Comparison of ENCODE assay signal across 32 cellular contexts in genomic region chr13:36862722-36863121, GRCh38. TPM values are rescaled to one million over a fixed set of nuclear protein-coding genes. Genes with fewer than 3 reads are reported as not detected.
"Had no signal": no experiment of that assay in that cellular context is flagged by ENCODE, and none has a peak within 500 bp of the region (broad histone marks: within the 10 kb centered on the region; RNA-seq: fewer than 3 reads in every experiment).

No MANE protein-coding gene starts in this region.

- H3K27ac ChIP-seq: adrenal gland, epithelial cell of prostate, pancreas, psoas muscle, stomach, suprapubic skin, tibial artery had no signal

- H3K9me3 Mint-ChIP-seq: activated naive CD4-positive, alpha-beta T cell treated with anti-CD3 and anti-CD28 coated beads, Interleukin-2, amount 50 U/mL, for 72 hours; activated T-helper 2 cell treated with anti-CD3 and anti-CD28 coated beads, Interferon-gamma antibody, Interleukin-2, Interleukin-4, amounts not matched to agents 10 μg/mL and 5 μg/mL and 100 μg/mL, durations not matched to agents 14 hours and 24 hours and 36 hours; brain; endodermal cell; mesothelial cell of epicardium; naive B cell; nephron progenitor cell; stimulated activated memory B cell treated with anti-CD40 and anti-IgM and Interleukin-4, amounts not matched to agents 10 μg/mL and 1 μg/mL and 100 μg/mL, for 72 hours; T-helper 2 cell treated with Interferon-gamma antibody and Interleukin-4, amounts not matched to agents 5 μg/mL and 100 μg/mL, for 36 hours had no signal

- ATAC-seq: activated CD4-positive, alpha-beta T cell treated with anti-CD3 and anti-CD28 coated beads for 36 hours; activated CD8-positive, alpha-beta T cell treated with anti-CD3 and anti-CD28 coated beads, Interleukin-2, amount 10 ng/mL, durations not matched to agents 7 days and 5 days; activated naive CD4-positive, alpha-beta T cell treated with anti-CD3 and anti-CD28 coated beads, Interleukin-2, amount 50 U/mL, for 72 hours; left lung; pancreas; psoas muscle; stimulated activated memory B cell treated with anti-CD40 and anti-IgM and Interleukin-4, amounts not matched to agents 10 μg/mL and 1 μg/mL and 100 μg/mL, for 72 hours had no signal

- DNase-seq: activated CD4-positive, alpha-beta T cell treated with anti-CD3 and anti-CD28 coated beads for 36 hours; activated CD4-positive, CD25-positive, alpha-beta regulatory T cell; activated CD8-positive, alpha-beta memory T cell treated with anti-CD3 and anti-CD28 coated beads, Interleukin-2, amount 10 ng/mL, durations not matched to agents 7 days and 5 days; activated CD8-positive, alpha-beta T cell treated with anti-CD3 and anti-CD28 coated beads, Interleukin-2, amount 10 ng/mL, durations not matched to agents 7 days and 5 days; activated naive CD4-positive, alpha-beta T cell; activated T-cell treated with anti-CD3 and anti-CD28 coated beads, Interleukin-2, amount 50 U/mL, for 48 hours; adrenal gland; endodermal cell; esophagus squamous epithelium; foreskin melanocyte; left lung; mammary epithelial cell; naive B cell; nephron progenitor cell; pancreas; psoas muscle; stimulated activated CD4-positive, alpha-beta T cell treated with anti-CD3 and anti-CD28 coated beads, Interleukin-1b, Interleukin-23, amount 100 ng/mL, for 48 hours; stimulated activated CD4-positive, alpha-beta T cell treated with anti-CD3 and anti-CD28 coated beads, Interleukin-4, amount 100 ng/mL, for 4 hours; stimulated activated CD8-positive, alpha-beta memory T cell treated with anti-CD3 and anti-CD28 coated beads, Interleukin-4, amount 100 ng/mL, for 48 hours; stomach; T-helper 1 cell; tibial artery had no signal

- H3K4me2 ChIP-seq: smooth muscle cell had no signal

- H3K4me3 Mint-ChIP-seq: activated CD4-positive, alpha-beta T cell treated with anti-CD3 and anti-CD28 coated beads for 36 hours; activated CD8-positive, alpha-beta memory T cell treated with anti-CD3 and anti-CD28 coated beads, Interleukin-2, amount 10 ng/mL, durations not matched to agents 7 days and 5 days; activated CD8-positive, alpha-beta T cell treated with anti-CD3 and anti-CD28 coated beads, Interleukin-2, amount 10 ng/mL, durations not matched to agents 7 days and 5 days; brain; endodermal cell; mesothelial cell of epicardium; naive B cell; nephron progenitor cell; stimulated activated memory B cell treated with anti-CD40 and anti-IgM and Interleukin-4, amounts not matched to agents 10 μg/mL and 1 μg/mL and 100 μg/mL, for 72 hours; T-helper 2 cell treated with Interferon-gamma antibody and Interleukin-4, amounts not matched to agents 5 μg/mL and 100 μg/mL, for 36 hours had no signal

- H3K27ac Mint-ChIP-seq: activated CD4-positive, alpha-beta T cell treated with anti-CD3 and anti-CD28 coated beads for 36 hours; activated CD8-positive, alpha-beta memory T cell treated with anti-CD3 and anti-CD28 coated beads, Interleukin-2, amount 10 ng/mL, durations not matched to agents 7 days and 5 days; activated CD8-positive, alpha-beta T cell treated with anti-CD3 and anti-CD28 coated beads, Interleukin-2, amount 10 ng/mL, durations not matched to agents 7 days and 5 days; activated naive CD4-positive, alpha-beta T cell treated with anti-CD3 and anti-CD28 coated beads, Interleukin-2, amount 50 U/mL, for 72 hours; activated T-helper 2 cell treated with anti-CD3 and anti-CD28 coated beads, Interferon-gamma antibody, Interleukin-2, Interleukin-4, amounts not matched to agents 10 μg/mL and 5 μg/mL and 100 μg/mL, durations not matched to agents 14 hours and 24 hours and 36 hours; endodermal cell; mesothelial cell of epicardium; naive B cell; nephron progenitor cell; stimulated activated memory B cell treated with anti-CD40 and anti-IgM and Interleukin-4, amounts not matched to agents 10 μg/mL and 1 μg/mL and 100 μg/mL, for 72 hours; T-helper 2 cell treated with Interferon-gamma antibody and Interleukin-4, amounts not matched to agents 5 μg/mL and 100 μg/mL, for 36 hours had no signal

- H3K9me3 ChIP-seq: adrenal gland, ascending aorta, esophagus squamous epithelium, left lung, pancreas, psoas muscle, stomach, suprapubic skin, tibial artery had no signal

- H3K27me3 ChIP-seq: adrenal gland, ascending aorta, esophagus squamous epithelium, left lung, pancreas, stomach, suprapubic skin, tibial artery had no signal

- H3K4me3 ChIP-seq: adrenal gland, ascending aorta, esophagus squamous epithelium, left lung, pancreas, psoas muscle, smooth muscle cell, stomach, suprapubic skin, tibial artery had no signal

- H3K4me1 ChIP-seq: adrenal gland, left lung, pancreas, psoas muscle, stomach, suprapubic skin, tibial artery had no signal

- H3K36me3 Mint-ChIP-seq: activated CD8-positive, alpha-beta memory T cell treated with anti-CD3 and anti-CD28 coated beads, Interleukin-2, amount 10 ng/mL, durations not matched to agents 7 days and 5 days; activated naive CD4-positive, alpha-beta T cell treated with anti-CD3 and anti-CD28 coated beads, Interleukin-2, amount 50 U/mL, for 72 hours; naive B cell; stimulated activated memory B cell treated with anti-CD40 and anti-IgM and Interleukin-4, amounts not matched to agents 10 μg/mL and 1 μg/mL and 100 μg/mL, for 72 hours had no signal

- H3K36me3 ChIP-seq: adrenal gland, pancreas had no signal

- H3K4me1 Mint-ChIP-seq: activated CD4-positive, alpha-beta T cell treated with anti-CD3 and anti-CD28 coated beads for 36 hours; brain; endodermal cell; mesothelial cell of epicardium; naive B cell; nephron progenitor cell; stimulated activated memory B cell treated with anti-CD40 and anti-IgM and Interleukin-4, amounts not matched to agents 10 μg/mL and 1 μg/mL and 100 μg/mL, for 72 hours had no signal

- H3K27me3 Mint-ChIP-seq: brain had no signal

RNA-seq across cellular contexts. Expression of gene SMAD9, which starts 57.3 kb away (rescaled TPM):
- total RNA-seq: activated CD8-positive, alpha-beta memory T cell treated with anti-CD3 and anti-CD28 coated beads, Interleukin-2, amount 10 ng/mL, durations not matched to agents 7 days and 5 days; activated CD8-positive, alpha-beta T cell treated with anti-CD3 and anti-CD28 coated beads, Interleukin-2, amount 10 ng/mL, durations not matched to agents 7 days and 5 days; activated T-helper 2 cell treated with anti-CD3 and anti-CD28 coated beads, Interferon-gamma antibody, Interleukin-2, Interleukin-4, amounts not matched to agents 10 μg/mL and 5 μg/mL and 100 μg/mL, durations not matched to agents 14 hours and 24 hours and 36 hours had no signal
